In the genomic region with DNA sequence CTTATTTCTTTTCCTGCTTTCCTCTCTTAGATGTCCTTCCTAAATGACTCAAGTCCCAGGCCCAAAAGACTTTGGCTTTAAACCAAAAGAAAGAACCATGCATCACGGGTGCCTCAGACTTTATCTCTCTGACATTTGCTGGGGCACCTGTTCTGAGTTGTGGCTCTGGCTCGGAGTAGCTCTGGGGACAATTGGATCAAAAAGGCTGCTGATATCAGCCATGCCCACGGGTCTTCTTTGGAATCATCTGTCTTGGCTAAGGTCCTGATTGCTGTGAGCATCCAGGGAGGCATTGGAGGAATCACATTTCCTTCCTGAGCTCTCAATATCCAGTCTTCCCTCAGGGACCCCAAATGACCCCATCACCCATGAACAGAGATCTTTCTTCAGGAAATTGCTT, we compare ENCODE assay signal across 23 cellular contexts. TPM values are rescaled to one million over a fixed set of nuclear protein-coding genes. Genes with fewer than 3 reads are reported as not detected.
"Had no signal": no experiment of that assay in that cellular context is flagged by ENCODE, and none has a peak within 500 bp of the region (broad histone marks: within the 10 kb centered on the region; RNA-seq: fewer than 3 reads in every experiment).

No MANE protein-coding gene starts in this region.

- H3K27ac ChIP-seq: left lung, pancreas, right lobe of liver, thyroid gland, vagina had no signal

- DNase-seq: effector memory CD4-positive, alpha-beta T cell; erythroblast; kidney; left lung; mesenchymal stem cell; mucosa of descending colon; naive thymus-derived CD4-positive, alpha-beta T cell; occipital lobe; pancreas; retina; right lobe of liver; stimulated activated CD4-positive, alpha-beta T cell treated with anti-CD3 and anti-CD28 coated beads, Interleukin-12 subunit alpha, Interleukin-12 subunit beta, amount 100 ng/mL, for 4 hours; stimulated activated CD4-positive, alpha-beta T cell treated with anti-CD3 and anti-CD28 coated beads, Interleukin-1b, Interleukin-23, amount 100 ng/mL, for 48 hours; stimulated activated CD4-positive, alpha-beta T cell treated with anti-CD3 and anti-CD28 coated beads, Interleukin-4, amount 100 ng/mL, for 1 hour; stimulated activated CD8-positive, alpha-beta memory T cell treated with anti-CD3 and anti-CD28 coated beads, Interleukin-4, amount 100 ng/mL, for 48 hours; stimulated activated naive CD4-positive, alpha-beta T cell; stimulated activated naive CD8-positive, alpha-beta T cell treated with anti-CD3 and anti-CD28 coated beads, Interleukin-15, amount 100 ng/mL, for 72 hours; thyroid gland; trophoblast cell had no signal

- H3K4me1 Mint-ChIP-seq: mesothelial cell of epicardium; stimulated activated naive CD8-positive, alpha-beta T cell treated with anti-CD3 and anti-CD28 coated beads, Interleukin-15, amount 100 ng/mL, for 72 hours had no signal

- H3K9me3 Mint-ChIP-seq: dendritic cell treated with granulocyte-macrophage colony-stimulating factor and Interleukin-4, amounts not matched to agents 40 ng/mL and 50 ng/mL, for 4 days; mesothelial cell of epicardium had no signal

- H3K36me3 Mint-ChIP-seq: mesothelial cell of epicardium; naive thymus-derived CD4-positive, alpha-beta T cell had no signal

- H3K9me3 ChIP-seq: left lung, mucosa of descending colon, pancreas, right lobe of liver, thyroid gland, vagina had no signal

- H3K27me3 ChIP-seq: left lung, pancreas, right lobe of liver, thyroid gland, vagina had no signal

- ATAC-seq: left lung; mucosa of descending colon; naive thymus-derived CD4-positive, alpha-beta T cell; pancreas; right lobe of liver; stimulated activated naive CD8-positive, alpha-beta T cell treated with anti-CD3 and anti-CD28 coated beads, Interleukin-15, amount 100 ng/mL, for 72 hours had no signal

- H3K4me3 Mint-ChIP-seq: dendritic cell treated with granulocyte-macrophage colony-stimulating factor and Interleukin-4, amounts not matched to agents 40 ng/mL and 50 ng/mL, for 4 days; mesothelial cell of epicardium; naive thymus-derived CD4-positive, alpha-beta T cell; stimulated activated naive CD8-positive, alpha-beta T cell treated with anti-CD3 and anti-CD28 coated beads, Interleukin-15, amount 100 ng/mL, for 72 hours had no signal

- H3K36me3 ChIP-seq: left lung, pancreas, right lobe of liver, thyroid gland, vagina had no signal

- H3K4me1 ChIP-seq: left lung, pancreas, right lobe of liver, thyroid gland, vagina had no signal

- H3K4me3 ChIP-seq: left lung, mucosa of descending colon, pancreas, right lobe of liver, smooth muscle cell, thyroid gland, vagina had no signal

- H3K27ac Mint-ChIP-seq: dendritic cell treated with granulocyte-macrophage colony-stimulating factor and Interleukin-4, amounts not matched to agents 40 ng/mL and 50 ng/mL, for 4 days; mesothelial cell of epicardium; naive thymus-derived CD4-positive, alpha-beta T cell; stimulated activated naive CD8-positive, alpha-beta T cell treated with anti-CD3 and anti-CD28 coated beads, Interleukin-15, amount 100 ng/mL, for 72 hours had no signal

RNA-seq across cellular contexts. Expression of a gene that starts 59.9 kb away (rescaled TPM):
- polyA plus RNA-seq: naive thymus-derived CD4-positive, alpha-beta T cell had no signal
